Comparison of ENCODE assay signal across 9 cellular contexts in the genomic region with DNA sequence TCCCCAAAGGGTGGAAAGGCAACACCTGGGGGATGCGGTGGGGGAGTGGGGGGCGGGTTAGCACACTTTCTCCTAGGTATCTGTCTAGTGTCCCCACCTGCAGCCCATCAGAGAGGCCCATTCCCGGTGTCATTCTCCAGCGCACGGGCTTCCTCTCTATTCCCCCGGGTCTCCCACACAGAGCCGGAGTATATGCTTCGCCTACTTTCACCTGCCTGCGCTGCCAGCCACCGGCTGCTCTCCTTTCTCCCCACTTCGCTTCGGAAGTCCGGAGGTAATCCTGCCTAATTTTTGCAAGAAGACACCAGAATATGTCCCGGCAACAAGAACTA. TPM values are rescaled to one million over a fixed set of nuclear protein-coding genes. Genes with fewer than 3 reads are reported as not detected.
DNase-seq lines count a peak whose midpoint lies in the region; ATAC-seq, FAIRE-seq and TF ChIP-seq lines count a peak whose summit lies in the region.
"Had no signal": no experiment of that assay in that cellular context is flagged by ENCODE, and none has a peak within 500 bp of the region (broad histone marks: within the 10 kb centered on the region; RNA-seq: fewer than 3 reads in every experiment).

No MANE protein-coding gene starts in this region.

- dilution Hi-C loops in keratinocyte (cut with MboI; ENCODE audit: extremely low pct_ligation_motif_present, low sequenced_read_pairs): no loop called here

- no peaks in the 10 kb centered on the region for H4K20me1 ChIP-seq in keratinocyte (ENCODE audit: control insufficient read depth, extremely low read depth, insufficient read depth, low read length)

- H3K4me3 ChIP-seq in AG04449 (ENCODE audit: low read depth, low read length) (peak overlapping the region; percentile 59), RWPE2 (ENCODE audit: severe bottlenecking) (peak overlapping the region; percentile 36), keratinocyte (ENCODE audit: control insufficient read depth in 2 of 3, extremely low read depth in 1 of 3, insufficient read depth in 2 of 3, low read depth in 1 of 3, low read length in 3 of 3) (no peak overlapping the region)

- no peak overlapping the region for H3K9ac ChIP-seq in keratinocyte (ENCODE audit: control insufficient read depth, extremely low read depth, insufficient read depth, low read length)

- H3K9me3 ChIP-seq in RWPE2 (ENCODE audit: severe bottlenecking): no peaks in the 10 kb centered on the region
- H3K9me3 ChIP-seq in keratinocyte (ENCODE audit: control insufficient read depth, low read depth, low read length): no peaks in the 10 kb centered on the region

- H3K27me3 ChIP-seq in RWPE2 (ENCODE audit: insufficient read depth, poor library complexity, severe bottlenecking) (peaks cover 10% of the 10 kb centered on the region), keratinocyte (ENCODE audit: control insufficient read depth, extremely low read depth, insufficient read depth, low read length) (peaks cover 30% of the 10 kb centered on the region)

- no peaks in the 10 kb centered on the region for H3K9me1 ChIP-seq in keratinocyte (ENCODE audit: control insufficient read depth, extremely low read depth, insufficient read depth, low read length)

- TF ChIP-seq CTCF in AG04449 (IDR thresholded peaks at IDR 0.05; ENCODE audit: insufficient read depth, low read length, missing control alignments) (no peak), RWPE2 (IDR thresholded peaks at IDR 0.05; ENCODE audit: poor library complexity, severe bottlenecking) (no peak), keratinocyte (optimal IDR thresholded peaks at IDR 0.05 in 1 of 3, IDR thresholded peaks at IDR 0.05 in 1 of 3, conservative IDR thresholded peaks at IDR 0.05 in 1 of 3; ENCODE audit: extremely low read depth in 1 of 3, insufficient read depth in 2 of 3, low read length in 3 of 3) (no peak)

- H3K27ac ChIP-seq in RWPE2 (ENCODE audit: poor library complexity, severe bottlenecking) (no peak overlapping the region), keratinocyte (ENCODE audit: control insufficient read depth, insufficient read depth, low read length) (no peak overlapping the region)

- no peaks in the 10 kb centered on the region for H3K79me2 ChIP-seq in keratinocyte (ENCODE audit: control insufficient read depth, insufficient read depth, low read length)

- no peak for FAIRE-seq in keratinocyte (lab: Jason Lieb, UNC)

- H3K36me3 ChIP-seq in RWPE2 (ENCODE audit: low read depth) (no peaks in the 10 kb centered on the region), keratinocyte (ENCODE audit: control insufficient read depth in 2 of 2, extremely low read depth in 1 of 2, insufficient read depth in 2 of 2, low read length in 2 of 2) (no peaks in the 10 kb centered on the region)

- POLR2A ChIA-PET in AG04449 (lab: Yijun Ruan, JAX): no interaction called here

- CTCF ChIA-PET in AG04449 (lab: Yijun Ruan, JAX): no interaction called here

- H2AFZ ChIP-seq in keratinocyte (ENCODE audit: control insufficient read depth, low read length): no peak overlapping the region

- ATAC-seq in GM19023 (IDR thresholded peaks at IDR 0.05; ENCODE audit: unreplicated experiment): peak; percentile 9
- 0 out of 3 replicates have a peak, but pooled peaks have one; percentile 23 for ATAC-seq in RWPE2 (ENCODE audit: low read depth)
- no peak for ATAC-seq in HG03045 (IDR thresholded peaks at IDR 0.05; ENCODE audit: unreplicated experiment)
- ATAC-seq in HG03108 (IDR thresholded peaks at IDR 0.05; ENCODE audit: unreplicated experiment): no peak

- peak overlapping the region; percentile 58 for H3K4me2 ChIP-seq in keratinocyte (ENCODE audit: control insufficient read depth, extremely low read depth, insufficient read depth, low read depth, low read length)

- no peaks in the 10 kb centered on the region for H3K4me1 ChIP-seq in RWPE2 (ENCODE audit: insufficient read depth, poor library complexity, severe bottlenecking)
- no peaks in the 10 kb centered on the region for H3K4me1 ChIP-seq in keratinocyte (ENCODE audit: control insufficient read depth, extremely low read depth, insufficient read depth, low read length)

- DNase-seq in AG04449 (ENCODE audit: low read depth, low spot score) (no peak), RWPE2 (ENCODE audit: low spot score) (no peak), keratinocyte (ENCODE audit: low read depth, low spot score) (no peak), occipital lobe (lab: John Stamatoyannopoulos, UW) (no peak)
- no peak for DNase-seq in activated CD8-positive, alpha-beta memory T cell treated with anti-CD3 and anti-CD28 coated beads, Interleukin-2, amount 50 U/mL, for 48 hours

RNA-seq across cellular contexts. Expression of a gene that starts 0.9 kb away (rescaled TPM):
- polyA plus RNA-seq in keratinocyte: not detected in 3 replicates
- not detected for polyA plus RNA-seq in keratinocyte (2011; ENCODE audit: low read depth)
- not detected in 2 replicates for polyA plus RNA-seq in keratinocyte (2011; cell fraction: cytosol; rRNA removed)
- polyA plus RNA-seq in keratinocyte (2011; cell fraction: nucleus; rRNA removed): not detected in 2 replicates
- not detected in 2 replicates for polyA plus RNA-seq in keratinocyte (2012; ENCODE audit: low replicate concordance)
- polyA minus RNA-seq in keratinocyte: not detected in 3 replicates
- not detected for polyA minus RNA-seq in keratinocyte (2011; cell fraction: cytosol; rRNA and poly(A)+ RNA removed)
- polyA minus RNA-seq in keratinocyte (2011; cell fraction: nucleus; rRNA and poly(A)+ RNA removed): not detected in 2 replicates
- total RNA-seq in occipital lobe: 19.7 TPM
- total RNA-seq: aorta had no signal
- polyA plus RNA-seq: aorta had no signal

Comparison
In these comparisons a context has a peak if more than half of its experiments do, and no peak if none do; other contexts are left out.
1. H3K4me3 ChIP-seq: peak in AG04449 (single experiment) and RWPE2 (single experiment); none in keratinocyte (0 of 3).
2. ATAC-seq: peak in GM19023 (single experiment) and RWPE2 (single experiment); none in HG03045 (single experiment) and HG03108 (single experiment).